In the genomic region with DNA sequence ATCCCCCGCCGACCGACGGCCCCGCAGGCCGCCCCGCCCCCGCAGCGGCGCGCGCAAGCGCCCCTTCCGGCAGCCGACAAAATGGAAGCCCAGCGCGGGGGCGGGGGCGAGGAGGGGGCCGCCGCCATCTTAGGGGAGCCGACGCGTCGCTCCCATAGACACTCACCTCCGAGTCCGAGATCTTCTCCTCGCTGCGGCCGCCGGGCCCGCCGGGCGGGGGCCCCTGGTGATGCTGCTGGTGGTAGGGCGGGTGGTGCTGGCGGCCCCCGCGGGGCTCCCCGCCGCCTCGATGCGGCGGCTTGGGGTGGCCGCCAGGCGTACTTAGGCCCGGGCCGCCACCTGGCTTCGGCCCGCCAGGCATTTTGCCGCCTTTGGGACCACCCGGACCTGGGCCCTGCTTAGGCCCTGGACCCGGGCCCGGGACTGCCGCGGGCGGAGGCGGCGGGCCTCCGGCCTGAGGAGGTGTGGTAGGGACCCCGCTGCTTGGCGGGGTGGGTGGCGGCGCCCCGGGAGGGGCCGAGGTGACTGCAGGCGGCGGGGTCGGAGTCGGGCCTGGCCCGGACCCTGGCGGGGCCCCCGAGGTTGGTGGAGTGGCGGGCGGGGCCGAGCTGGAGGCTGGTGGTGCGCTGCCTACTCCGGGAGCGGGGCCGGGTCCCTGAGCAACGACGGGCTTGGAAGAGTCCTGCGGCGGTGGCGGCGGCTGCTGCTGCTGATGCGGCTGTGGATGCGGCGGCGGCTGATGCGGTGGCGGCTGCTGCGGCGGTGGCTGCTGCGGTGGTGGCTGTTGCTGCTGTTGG, we compare ENCODE assay signal across 8 cellular contexts. TPM values are rescaled to one million over a fixed set of nuclear protein-coding genes. Genes with fewer than 3 reads are reported as not detected.
DNase-seq lines count a peak whose midpoint lies in the region; ATAC-seq and TF ChIP-seq lines count a peak whose summit lies in the region.

No MANE protein-coding gene starts in this region.

- no peak overlapping the region for H2AFZ ChIP-seq in KMS-11 (ENCODE audit: low read depth)

- peaks cover 54% of the 10 kb centered on the region for H3K36me3 Mint-ChIP-seq in activated T-helper 17 cell treated with anti-CD3 and anti-CD28 coated beads, Interleukin-2, amount 50 U/mL, for 72 hours (ENCODE audit: low read depth)
- peaks cover 48% of the 10 kb centered on the region for H3K36me3 Mint-ChIP-seq in natural killer cell treated with Interleukin-12 subunit alpha and Interleukin-12 subunit beta and Interleukin-15 and Interleukin-18, amount 100 ng/mL, for 72 hours

- peaks cover 57% of the 10 kb centered on the region for H3K79me2 ChIP-seq in KMS-11 (ENCODE audit: insufficient read depth, low read depth)

- H3K27ac ChIP-seq in KMS-11: peak overlapping the region; percentile 92

- no peaks in the 10 kb centered on the region for H3K9me3 Mint-ChIP-seq in activated T-helper 17 cell treated with anti-CD3 and anti-CD28 coated beads, Interleukin-2, amount 50 U/mL, for 72 hours
- H3K9me3 Mint-ChIP-seq in natural killer cell treated with Interleukin-12 subunit alpha and Interleukin-12 subunit beta and Interleukin-15 and Interleukin-18, amount 100 ng/mL, for 72 hours: no peaks in the 10 kb centered on the region

- H4K20me1 ChIP-seq in KMS-11 (ENCODE audit: insufficient read depth): peaks cover 38% of the 10 kb centered on the region

- DNase-seq in COLO668 (lab: John Stamatoyannopoulos, UW; ENCODE audit: unreplicated experiment) (peak; percentile 97), RPMI8226 (peak; percentile 92), fibroblast of mammary gland (ENCODE audit: low read depth) (peak; percentile 63)
- peak; percentile 92 for DNase-seq in natural killer cell treated with Interleukin-12 subunit alpha and Interleukin-12 subunit beta and Interleukin-15 and Interleukin-18, amount 100 ng/mL, for 72 hours (ENCODE audit: low spot score)
- peak; percentile 75 to 90 (median 84) for DNase-seq in stimulated activated naive CD4-positive, alpha-beta T cell (lab: John Stamatoyannopoulos, UW)

- H3K27me3 Mint-ChIP-seq in activated T-helper 17 cell treated with anti-CD3 and anti-CD28 coated beads, Interleukin-2, amount 50 U/mL, for 72 hours: no peaks in the 10 kb centered on the region
- H3K27me3 Mint-ChIP-seq in natural killer cell treated with Interleukin-12 subunit alpha and Interleukin-12 subunit beta and Interleukin-15 and Interleukin-18, amount 100 ng/mL, for 72 hours: no peaks in the 10 kb centered on the region

- H3K4me3 ChIP-seq in KMS-11 (IDR thresholded peaks at IDR 0.05; ENCODE audit: insufficient read depth, low read depth, low read length): peak overlapping the region; percentile 38
- H3K4me3 ChIP-seq in fibroblast of mammary gland (ENCODE audit: control insufficient read depth, low read depth, low read length): peak overlapping the region; percentile 82

- peaks cover 43% of the 10 kb centered on the region for H3K4me1 Mint-ChIP-seq in activated T-helper 17 cell treated with anti-CD3 and anti-CD28 coated beads, Interleukin-2, amount 50 U/mL, for 72 hours
- H3K4me1 Mint-ChIP-seq in natural killer cell treated with Interleukin-12 subunit alpha and Interleukin-12 subunit beta and Interleukin-15 and Interleukin-18, amount 100 ng/mL, for 72 hours (ENCODE audit: low read depth in 2 of 2): peaks cover 45 to 58% of the 10 kb centered on the region in 2 donors

- peaks cover 41% of the 10 kb centered on the region for H3K36me3 ChIP-seq in KMS-11 (ENCODE audit: insufficient read depth)

- H3K9ac ChIP-seq in KMS-11: peak overlapping the region; percentile 99

- H3K4me2 ChIP-seq in KMS-11: peak overlapping the region; percentile 97; the same call in 1 of the 2 replicates

- H3K27ac Mint-ChIP-seq in activated T-helper 17 cell treated with anti-CD3 and anti-CD28 coated beads, Interleukin-2, amount 50 U/mL, for 72 hours: peak overlapping the region; percentile 96
- H3K27ac Mint-ChIP-seq in natural killer cell treated with Interleukin-12 subunit alpha and Interleukin-12 subunit beta and Interleukin-15 and Interleukin-18, amount 100 ng/mL, for 72 hours: peak overlapping the region; percentile 87 to 89

- H3K4me1 ChIP-seq in KMS-11 (ENCODE audit: low read depth, poor library complexity, severe bottlenecking): peaks cover 22% of the 10 kb centered on the region

- peak overlapping the region; percentile 91 for H3K4me3 Mint-ChIP-seq in activated T-helper 17 cell treated with anti-CD3 and anti-CD28 coated beads, Interleukin-2, amount 50 U/mL, for 72 hours
- H3K4me3 Mint-ChIP-seq in natural killer cell treated with Interleukin-12 subunit alpha and Interleukin-12 subunit beta and Interleukin-15 and Interleukin-18, amount 100 ng/mL, for 72 hours: peak overlapping the region; percentile 100

- peak; percentile 29 for ATAC-seq in GM21526 (IDR thresholded peaks at IDR 0.05; ENCODE audit: low FRiP score, unreplicated experiment)
- peak; percentile 43 for ATAC-seq in activated T-helper 17 cell treated with anti-CD3 and anti-CD28 coated beads, Interleukin-2, amount 50 U/mL, for 72 hours (replicated peaks)
- ATAC-seq in natural killer cell treated with Interleukin-12 subunit alpha and Interleukin-12 subunit beta and Interleukin-15 and Interleukin-18, amount 100 ng/mL, for 72 hours: peak; percentile 72 to 76

- no peaks in the 10 kb centered on the region for H3K27me3 ChIP-seq in KMS-11 (ENCODE audit: insufficient read depth, low read depth)

- TF ChIP-seq CTCF in KMS-11 (conservative IDR thresholded peaks at IDR 0.05; ENCODE audit: low read depth, low read length) (0 out of 2 replicates have a peak, but pooled peaks have one; percentile 26), fibroblast of mammary gland (conservative IDR thresholded peaks at IDR 0.05; ENCODE audit: control insufficient read depth, insufficient read depth, low read depth, low read length) (no peak)

RNA-seq across cellular contexts. Expression of a gene that starts 0.7 kb away (rescaled TPM):
- 100 to 1,000 TPM; 228 to 318 TPM for total RNA-seq in activated T-helper 17 cell treated with anti-CD3 and anti-CD28 coated beads, Interleukin-2, amount 50 U/mL, for 72 hours
- total RNA-seq in natural killer cell treated with Interleukin-12 subunit alpha and Interleukin-12 subunit beta and Interleukin-15 and Interleukin-18, amount 100 ng/mL, for 72 hours: 100 to 1,000 TPM; 334 to 364 TPM

Comparison
In these comparisons a context has a peak if more than half of its experiments do, and no peak if none do; other contexts are left out.
1. Peak in every context shown above with its lines: DNase-seq, ATAC-seq, H3K4me3 ChIP-seq and H3K27ac ChIP-seq.